Comparison of ENCODE assay signal across 1 cellular context in genomic region chr5:82975812-82976211, GRCh38.
TF ChIP-seq lines count a peak whose summit lies in the region.

No MANE protein-coding gene starts in this region.

TF ChIP-seq in HEK293, 187 proteins besides CTCF, POLR2A, EP300 and RAD21 (continued from another document and continues in another):
- TF ChIP-seq, protein P1, sequence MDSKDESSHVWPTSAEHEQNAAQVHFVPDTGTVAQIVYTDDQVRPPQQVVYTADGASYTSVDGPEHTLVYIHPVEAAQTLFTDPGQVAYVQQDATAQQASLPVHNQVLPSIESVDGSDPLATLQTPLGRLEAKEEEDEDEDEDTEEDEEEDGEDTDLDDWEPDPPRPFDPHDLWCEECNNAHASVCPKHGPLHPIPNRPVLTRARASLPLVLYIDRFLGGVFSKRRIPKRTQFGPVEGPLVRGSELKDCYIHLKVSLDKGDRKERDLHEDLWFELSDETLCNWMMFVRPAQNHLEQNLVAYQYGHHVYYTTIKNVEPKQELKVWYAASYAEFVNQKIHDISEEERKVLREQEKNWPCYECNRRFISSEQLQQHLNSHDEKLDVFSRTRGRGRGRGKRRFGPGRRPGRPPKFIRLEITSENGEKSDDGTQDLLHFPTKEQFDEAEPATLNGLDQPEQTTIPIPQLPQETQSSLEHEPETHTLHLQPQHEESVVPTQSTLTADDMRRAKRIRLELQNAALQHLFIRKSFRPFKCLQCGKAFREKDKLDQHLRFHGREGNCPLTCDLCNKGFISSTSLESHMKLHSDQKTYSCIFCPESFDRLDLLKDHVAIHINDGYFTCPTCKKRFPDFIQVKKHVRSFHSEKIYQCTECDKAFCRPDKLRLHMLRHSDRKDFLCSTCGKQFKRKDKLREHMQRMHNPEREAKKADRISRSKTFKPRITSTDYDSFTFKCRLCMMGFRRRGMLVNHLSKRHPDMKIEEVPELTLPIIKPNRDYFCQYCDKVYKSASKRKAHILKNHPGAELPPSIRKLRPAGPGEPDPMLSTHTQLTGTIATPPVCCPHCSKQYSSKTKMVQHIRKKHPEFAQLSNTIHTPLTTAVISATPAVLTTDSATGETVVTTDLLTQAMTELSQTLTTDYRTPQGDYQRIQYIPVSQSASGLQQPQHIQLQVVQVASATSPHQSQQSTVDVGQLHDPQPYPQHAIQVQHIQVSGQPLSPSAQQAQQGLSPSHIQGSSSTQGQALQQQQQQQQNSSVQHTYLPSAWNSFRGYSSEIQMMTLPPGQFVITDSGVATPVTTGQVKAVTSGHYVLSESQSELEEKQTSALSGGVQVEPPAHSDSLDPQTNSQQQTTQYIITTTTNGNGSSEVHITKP (tag by site-specific recombination; IDR thresholded peaks at IDR 0.05), result no peak
- TF ChIP-seq, protein P2, sequence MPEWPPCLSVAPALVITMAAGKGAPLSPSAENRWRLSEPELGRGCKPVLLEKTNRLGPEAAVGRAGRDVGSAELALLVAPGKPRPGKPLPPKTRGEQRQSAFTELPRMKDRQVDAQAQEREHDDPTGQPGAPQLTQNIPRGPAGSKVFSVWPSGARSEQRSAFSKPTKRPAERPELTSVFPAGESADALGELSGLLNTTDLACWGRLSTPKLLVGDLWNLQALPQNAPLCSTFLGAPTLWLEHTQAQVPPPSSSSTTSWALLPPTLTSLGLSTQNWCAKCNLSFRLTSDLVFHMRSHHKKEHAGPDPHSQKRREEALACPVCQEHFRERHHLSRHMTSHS (tag by site-specific recombination; IDR thresholded peaks at IDR 0.05), result no peak
- TF ChIP-seq OVOL3 (tag by site-specific recombination; IDR thresholded peaks at IDR 0.05) (no peak), ZNF707 (tag by site-specific recombination; IDR thresholded peaks at IDR 0.05) (no peak), ZBTB17 (tag by site-specific recombination; IDR thresholded peaks at IDR 0.05) (no peak), ZNF416 (tag by site-specific recombination; IDR thresholded peaks at IDR 0.05) (no peak), SP7 (tag by site-specific recombination; IDR thresholded peaks at IDR 0.05) (no peak), ZNF174 (tag by site-specific recombination; IDR thresholded peaks at IDR 0.05) (no peak), EGR2 (tag by site-specific recombination; IDR thresholded peaks at IDR 0.05; ENCODE audit: low read depth) (no peak), SCRT2 (tag by site-specific recombination; IDR thresholded peaks at IDR 0.05) (no peak), ZNF791 (tag by site-specific recombination; IDR thresholded peaks at IDR 0.05) (no peak), ZNF311 (tag by site-specific recombination; IDR thresholded peaks at IDR 0.05; ENCODE audit: borderline replicate concordance) (no peak), ZIC2 (tag by site-specific recombination; IDR thresholded peaks at IDR 0.05) (no peak), ZNF223 (tag by site-specific recombination; IDR thresholded peaks at IDR 0.05) (peak; percentile 93), ZBTB7A (tag by site-specific recombination; IDR thresholded peaks at IDR 0.05; ENCODE audit: low read depth) (no peak), GLI2 (tag by site-specific recombination; IDR thresholded peaks at IDR 0.05; ENCODE audit: borderline replicate concordance, low read depth) (no peak), ZNF26 (tag by site-specific recombination; IDR thresholded peaks at IDR 0.05) (peak; percentile 66), ZNF112 (tag by site-specific recombination; IDR thresholded peaks at IDR 0.05) (no peak), ZNF692 (tag by site-specific recombination; IDR thresholded peaks at IDR 0.05) (no peak), ZNF792 (tag by site-specific recombination; IDR thresholded peaks at IDR 0.05) (no peak), ZNF645 (tag by site-specific recombination; IDR thresholded peaks at IDR 0.05) (no peak), ZSCAN23 (tag by site-specific recombination; IDR thresholded peaks at IDR 0.05) (no peak), ZNF23 (tag by site-specific recombination; IDR thresholded peaks at IDR 0.05; ENCODE audit: borderline replicate concordance) (no peak), HOXA7 (CRISPR knock-in tag; IDR thresholded peaks at IDR 0.05; ENCODE audit: borderline replicate concordance) (no peak), ZFHX2 (tag by site-specific recombination; conservative IDR thresholded peaks at IDR 0.05) (no peak), ZNF426 (tag by site-specific recombination; IDR thresholded peaks at IDR 0.05) (no peak), OSR2 (tag by site-specific recombination; IDR thresholded peaks at IDR 0.05) (no peak), ZNF560 (tag by site-specific recombination; IDR thresholded peaks at IDR 0.05; ENCODE audit: borderline replicate concordance) (no peak), ZNF140 (tag by site-specific recombination; IDR thresholded peaks at IDR 0.05) (no peak), ZNF292 (tag by site-specific recombination; IDR thresholded peaks at IDR 0.05; ENCODE audit: borderline replicate concordance, low read depth) (no peak), ZNF670 (tag by site-specific recombination; IDR thresholded peaks at IDR 0.05; ENCODE audit: low read depth) (no peak), ZNF555 (tag by site-specific recombination; conservative IDR thresholded peaks at IDR 0.05) (no peak), ZNF266 (tag by site-specific recombination; IDR thresholded peaks at IDR 0.05; ENCODE audit: low read depth) (no peak), ZNF132 (tag by site-specific recombination; IDR thresholded peaks at IDR 0.05; ENCODE audit: borderline replicate concordance) (no peak), ZNF239 (tag by site-specific recombination; IDR thresholded peaks at IDR 0.05) (no peak), ZBTB21 (tag by site-specific recombination; IDR thresholded peaks at IDR 0.05) (no peak), KLF9 (tag by site-specific recombination; IDR thresholded peaks at IDR 0.05; ENCODE audit: low read depth) (no peak), ZSCAN16 (tag by site-specific recombination; IDR thresholded peaks at IDR 0.05) (no peak), BCL11A (tag by site-specific recombination; IDR thresholded peaks at IDR 0.05; ENCODE audit: low read depth) (no peak), ZNF837 (tag by site-specific recombination; IDR thresholded peaks at IDR 0.05) (no peak), ZNF664 (tag by site-specific recombination; IDR thresholded peaks at IDR 0.05) (no peak), ZNF501 (tag by site-specific recombination; IDR thresholded peaks at IDR 0.05) (no peak), ZSCAN5A (tag by site-specific recombination; IDR thresholded peaks at IDR 0.05) (no peak), ZXDB (tag by site-specific recombination; IDR thresholded peaks at IDR 0.05) (no peak)
- TF ChIP-seq, protein P3, sequence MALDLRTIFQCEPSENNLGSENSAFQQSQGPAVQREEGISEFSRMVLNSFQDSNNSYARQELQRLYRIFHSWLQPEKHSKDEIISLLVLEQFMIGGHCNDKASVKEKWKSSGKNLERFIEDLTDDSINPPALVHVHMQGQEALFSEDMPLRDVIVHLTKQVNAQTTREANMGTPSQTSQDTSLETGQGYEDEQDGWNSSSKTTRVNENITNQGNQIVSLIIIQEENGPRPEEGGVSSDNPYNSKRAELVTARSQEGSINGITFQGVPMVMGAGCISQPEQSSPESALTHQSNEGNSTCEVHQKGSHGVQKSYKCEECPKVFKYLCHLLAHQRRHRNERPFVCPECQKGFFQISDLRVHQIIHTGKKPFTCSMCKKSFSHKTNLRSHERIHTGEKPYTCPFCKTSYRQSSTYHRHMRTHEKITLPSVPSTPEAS (tag by site-specific recombination; IDR thresholded peaks at IDR 0.05), result no peak
- TF ChIP-seq, protein P4, sequence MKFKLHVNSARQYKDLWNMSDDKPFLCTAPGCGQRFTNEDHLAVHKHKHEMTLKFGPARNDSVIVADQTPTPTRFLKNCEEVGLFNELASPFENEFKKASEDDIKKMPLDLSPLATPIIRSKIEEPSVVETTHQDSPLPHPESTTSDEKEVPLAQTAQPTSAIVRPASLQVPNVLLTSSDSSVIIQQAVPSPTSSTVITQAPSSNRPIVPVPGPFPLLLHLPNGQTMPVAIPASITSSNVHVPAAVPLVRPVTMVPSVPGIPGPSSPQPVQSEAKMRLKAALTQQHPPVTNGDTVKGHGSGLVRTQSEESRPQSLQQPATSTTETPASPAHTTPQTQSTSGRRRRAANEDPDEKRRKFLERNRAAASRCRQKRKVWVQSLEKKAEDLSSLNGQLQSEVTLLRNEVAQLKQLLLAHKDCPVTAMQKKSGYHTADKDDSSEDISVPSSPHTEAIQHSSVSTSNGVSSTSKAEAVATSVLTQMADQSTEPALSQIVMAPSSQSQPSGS (tag by site-specific recombination; IDR thresholded peaks at IDR 0.05; ENCODE audit: low read depth), result no peak
- TF ChIP-seq, protein P5, sequence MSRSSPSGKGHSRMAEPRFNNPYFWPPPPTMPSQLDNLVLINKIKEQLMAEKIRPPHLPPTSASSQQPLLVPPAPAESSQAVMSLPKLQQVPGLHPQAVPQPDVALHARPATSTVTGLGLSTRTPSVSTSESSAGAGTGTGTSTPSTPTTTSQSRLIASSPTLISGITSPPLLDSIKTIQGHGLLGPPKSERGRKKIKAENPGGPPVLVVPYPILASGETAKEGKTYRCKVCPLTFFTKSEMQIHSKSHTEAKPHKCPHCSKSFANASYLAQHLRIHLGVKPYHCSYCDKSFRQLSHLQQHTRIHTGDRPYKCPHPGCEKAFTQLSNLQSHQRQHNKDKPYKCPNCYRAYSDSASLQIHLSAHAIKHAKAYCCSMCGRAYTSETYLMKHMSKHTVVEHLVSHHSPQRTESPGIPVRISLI (tag by site-specific recombination; IDR thresholded peaks at IDR 0.05), result no peak
- TF ChIP-seq, protein P6, sequence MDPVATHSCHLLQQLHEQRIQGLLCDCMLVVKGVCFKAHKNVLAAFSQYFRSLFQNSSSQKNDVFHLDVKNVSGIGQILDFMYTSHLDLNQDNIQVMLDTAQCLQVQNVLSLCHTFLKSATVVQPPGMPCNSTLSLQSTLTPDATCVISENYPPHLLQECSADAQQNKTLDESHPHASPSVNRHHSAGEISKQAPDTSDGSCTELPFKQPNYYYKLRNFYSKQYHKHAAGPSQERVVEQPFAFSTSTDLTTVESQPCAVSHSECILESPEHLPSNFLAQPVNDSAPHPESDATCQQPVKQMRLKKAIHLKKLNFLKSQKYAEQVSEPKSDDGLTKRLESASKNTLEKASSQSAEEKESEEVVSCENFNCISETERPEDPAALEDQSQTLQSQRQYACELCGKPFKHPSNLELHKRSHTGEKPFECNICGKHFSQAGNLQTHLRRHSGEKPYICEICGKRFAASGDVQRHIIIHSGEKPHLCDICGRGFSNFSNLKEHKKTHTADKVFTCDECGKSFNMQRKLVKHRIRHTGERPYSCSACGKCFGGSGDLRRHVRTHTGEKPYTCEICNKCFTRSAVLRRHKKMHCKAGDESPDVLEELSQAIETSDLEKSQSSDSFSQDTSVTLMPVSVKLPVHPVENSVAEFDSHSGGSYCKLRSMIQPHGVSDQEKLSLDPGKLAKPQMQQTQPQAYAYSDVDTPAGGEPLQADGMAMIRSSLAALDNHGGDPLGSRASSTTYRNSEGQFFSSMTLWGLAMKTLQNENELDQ (tag by site-specific recombination; IDR thresholded peaks at IDR 0.05; ENCODE audit: low read depth), result no peak
- TF ChIP-seq, protein P7, sequence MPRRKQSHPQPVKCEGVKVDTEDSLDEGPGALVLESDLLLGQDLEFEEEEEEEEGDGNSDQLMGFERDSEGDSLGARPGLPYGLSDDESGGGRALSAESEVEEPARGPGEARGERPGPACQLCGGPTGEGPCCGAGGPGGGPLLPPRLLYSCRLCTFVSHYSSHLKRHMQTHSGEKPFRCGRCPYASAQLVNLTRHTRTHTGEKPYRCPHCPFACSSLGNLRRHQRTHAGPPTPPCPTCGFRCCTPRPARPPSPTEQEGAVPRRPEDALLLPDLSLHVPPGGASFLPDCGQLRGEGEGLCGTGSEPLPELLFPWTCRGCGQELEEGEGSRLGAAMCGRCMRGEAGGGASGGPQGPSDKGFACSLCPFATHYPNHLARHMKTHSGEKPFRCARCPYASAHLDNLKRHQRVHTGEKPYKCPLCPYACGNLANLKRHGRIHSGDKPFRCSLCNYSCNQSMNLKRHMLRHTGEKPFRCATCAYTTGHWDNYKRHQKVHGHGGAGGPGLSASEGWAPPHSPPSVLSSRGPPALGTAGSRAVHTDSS (tag by site-specific recombination; IDR thresholded peaks at IDR 0.05), result no peak
